Comparison of ENCODE assay signal across 26 cellular contexts in genomic region chr3:15572138-15572537, GRCh38. TPM values are rescaled to one million over a fixed set of nuclear protein-coding genes. Genes with fewer than 3 reads are reported as not detected.
DNase-seq lines count a peak whose midpoint lies in the region; ATAC-seq, FAIRE-seq and TF ChIP-seq lines count a peak whose summit lies in the region.
"Had no signal": no experiment of that assay in that cellular context is flagged by ENCODE, and none has a peak within 500 bp of the region (broad histone marks: within the 10 kb centered on the region; RNA-seq: fewer than 3 reads in every experiment).

No MANE protein-coding gene starts in this region.

- in situ Hi-C loops in HepG2 (cut with HindIII; ENCODE audit: extremely low pct_ligation_motif_present, low pct_unique_long_range_greater_than_20kb): no loop called here

- TF ChIP-seq POLR2A in HepG2 (IDR thresholded peaks at IDR 0.05; ENCODE audit: insufficient read depth in 1 of 2, low read depth in 2 of 2, low read length in 2 of 2) (no peak), right lobe of liver (IDR thresholded peaks at IDR 0.05) (no peak)

- TF ChIP-seq CTCF in liver (IDR thresholded peaks at IDR 0.05; ENCODE audit: low read depth, low read length, missing input control): no peak
- no peak for TF ChIP-seq CTCF in HepG2 (CRISPR knock-in tag; IDR thresholded peaks at IDR 0.05)
- no peak for TF ChIP-seq CTCF in right lobe of liver (IDR thresholded peaks at IDR 0.05)
- TF ChIP-seq CTCF in progenitor cell of endocrine pancreas (IDR thresholded peaks at IDR 0.05; ENCODE audit: unreplicated experiment): no peak

- DNase-seq in NCI-H146 (lab: John Stamatoyannopoulos, UW): peak; percentile 13
- DNase-seq in NCI-H146 treated with DMSO at 0.1 percent for 48 hours (lab: John Stamatoyannopoulos, UW; ENCODE audit: unreplicated experiment): no peak
- DNase-seq in HepG2 (ENCODE audit: low spot score): no peak
- no peak for DNase-seq in right lobe of liver
- DNase-seq in progenitor cell of endocrine pancreas (ENCODE audit: low spot score, unreplicated experiment): no peak
- no peak for DNase-seq in activated CD4-positive, alpha-beta T cell treated with anti-CD3 and anti-CD28 coated beads for 4 hours
- no peak for DNase-seq in GM03348 (ENCODE audit: low spot score)
- DNase-seq: CD4-positive, CD25-positive, alpha-beta regulatory T cell; CD8-positive, alpha-beta T cell; DMS 273 treated with DMSO at 0.1 percent for 48 hours; DMS79; EL; GDM1; H9 had no signal

- no peak overlapping the region for H3K4me3 Mint-ChIP-seq in progenitor cell of endocrine pancreas (ENCODE audit: low read depth)
- H3K4me3 Mint-ChIP-seq: B cell; CD4-positive, CD25-positive, alpha-beta regulatory T cell; CD8-positive, alpha-beta T cell; GM23338; H9 had no signal

- no peak overlapping the region for H3K4me3 ChIP-seq in liver (ENCODE audit: low read depth in 1 of 3, low read length in 3 of 3)
- H3K4me3 ChIP-seq in HepG2 (replicated peaks in 1 of 3; ENCODE audit: insufficient read depth in 1 of 3, low read depth in 2 of 3, low read length in 3 of 3): no peak overlapping the region
- no peak overlapping the region for H3K4me3 ChIP-seq in right lobe of liver
- H3K4me3 ChIP-seq: BLaER1, GM23338 had no signal

- H3K9ac ChIP-seq in liver (ENCODE audit: low read depth in 1 of 2, low read length in 2 of 2) (no peak overlapping the region), HepG2 (ENCODE audit: insufficient read depth, low read depth, low read length) (no peak overlapping the region)
- H3K9ac ChIP-seq: BLaER1 had no signal

- H3K4me1 ChIP-seq in liver (ENCODE audit: control insufficient read depth in 4 of 4, insufficient read depth in 4 of 4, low read length in 3 of 4): peaks cover 0 to 2% (median under 1%) of the 10 kb centered on the region in 4 donors
- H3K4me1 ChIP-seq in HepG2 (ENCODE audit: insufficient read depth, low read length): no peaks in the 10 kb centered on the region
- H3K4me1 ChIP-seq in right lobe of liver: peaks cover 0 to 8% (median 0%) of the 10 kb centered on the region in 4 donors

- H3K9me3 Mint-ChIP-seq in progenitor cell of endocrine pancreas (ENCODE audit: low read depth): no peaks in the 10 kb centered on the region
- H3K9me3 Mint-ChIP-seq: CD8-positive, alpha-beta T cell; GM23338; H9 had no signal

- TF ChIP-seq EP300 in HepG2 (IDR thresholded peaks at IDR 0.05; ENCODE audit: low read depth in 2 of 2, low read length in 2 of 2) (no peak), HepG2 (CRISPR knock-in tag; IDR thresholded peaks at IDR 0.05; ENCODE audit: borderline replicate concordance) (no peak)

- POLR2A ChIA-PET in HepG2 (lab: Yijun Ruan, JAX): no interaction called here

- H3K27ac Mint-ChIP-seq in progenitor cell of endocrine pancreas: peak overlapping the region; percentile 83
- H3K27ac Mint-ChIP-seq: B cell; CD4-positive, CD25-positive, alpha-beta regulatory T cell; CD8-positive, alpha-beta T cell; GM23338; H9 had no signal

- FAIRE-seq in HepG2 (lab: Jason Lieb, UNC): no peak
- FAIRE-seq: A204.1, D721Med, GM12891, GM18507 had no signal

- H4K20me1 ChIP-seq in HepG2 (ENCODE audit: insufficient read depth, low read length): no peaks in the 10 kb centered on the region
- H4K20me1 ChIP-seq: BLaER1 had no signal

- peaks cover 25% of the 10 kb centered on the region for H3K36me3 Mint-ChIP-seq in progenitor cell of endocrine pancreas (ENCODE audit: insufficient read depth)

- intact Hi-C loops in HepG2 (cut with micrococcal nuclease; ENCODE audit: unreplicated experiment) (no loop called here), right lobe of liver (cut with DNase I) (no loop called here)

- no peaks in the 10 kb centered on the region for H3K27me3 Mint-ChIP-seq in progenitor cell of endocrine pancreas
- H3K27me3 Mint-ChIP-seq: B cell; CD4-positive, CD25-positive, alpha-beta regulatory T cell had no signal

- TF ChIP-seq RAD21 in liver (IDR thresholded peaks at IDR 0.05) (peak in 1 of 2 donors; percentile 12), HepG2 (CRISPR knock-in tag; IDR thresholded peaks at IDR 0.05) (no peak)

- no peak overlapping the region for H3K27ac ChIP-seq in liver (ENCODE audit: low read depth in 1 of 2, low read length in 2 of 2)
- H3K27ac ChIP-seq in HepG2 (ENCODE audit: extremely low read length, insufficient read depth, low read length): no peak overlapping the region
- H3K27ac ChIP-seq in right lobe of liver: no peak overlapping the region
- H3K27ac ChIP-seq: 22Rv1, BLaER1, C4-2B had no signal

- H3K27me3 ChIP-seq in liver (ENCODE audit: control insufficient read depth in 4 of 4, insufficient read depth in 4 of 4, low read length in 3 of 4): no peaks in the 10 kb centered on the region
- H3K27me3 ChIP-seq in HepG2 (ENCODE audit: control insufficient read depth in 1 of 2, insufficient read depth in 2 of 2, low read length in 2 of 2): no peaks in the 10 kb centered on the region
- no peaks in the 10 kb centered on the region for H3K27me3 ChIP-seq in right lobe of liver
- H3K27me3 ChIP-seq: BLaER1 had no signal

- WGBS in liver: 51% methylated on average over 4 of the region's 4 CpGs
- 87% methylated on average over 4 of the region's 4 CpGs for WGBS in HepG2 (ENCODE audit: low lambda C conversion rate)
- whole genome bisulfite sequencing in right lobe of liver (ENCODE audit: insufficient coverage, low coverage, low lambda C conversion rate, missing lambda C conversion rate): 28% methylated on average over 4 of the region's 4 CpGs

- ATAC-seq in HepG2 (no peak), right lobe of liver (peak; percentile 87 to 95 (median 91))
- ATAC-seq: CD8-positive, alpha-beta T cell; GM23338; HCT116 had no signal

- no peak overlapping the region for H2AFZ ChIP-seq in HepG2 (ENCODE audit: low read length)
- H2AFZ ChIP-seq: GM23338 had no signal

- no peak overlapping the region for H3K4me2 ChIP-seq in HepG2 (ENCODE audit: low read depth, low read length)
- H3K4me2 ChIP-seq: BLaER1, GM23338 had no signal

- peaks cover 8 to 23% (median 18%) of the 10 kb centered on the region in 4 donors for H3K36me3 ChIP-seq in liver (ENCODE audit: control insufficient read depth in 4 of 4, insufficient read depth in 3 of 4, low read depth in 1 of 4, low read length in 3 of 4)
- peaks cover 6 to 36% of the 10 kb centered on the region in 2 experiments; a peak in 4 of 5 replicates for H3K36me3 ChIP-seq in HepG2 (replicated peaks in 1 of 2; ENCODE audit: control insufficient read depth in 1 of 2, insufficient read depth in 2 of 2, low read length in 2 of 2)
- H3K36me3 ChIP-seq in right lobe of liver: peaks cover 0 to 36% (median 14%) of the 10 kb centered on the region in 4 donors

- H3K9me3 ChIP-seq in liver (ENCODE audit: control insufficient read depth in 4 of 4, low read length in 3 of 4) (no peaks in the 10 kb centered on the region), HepG2 (ENCODE audit: low read length) (no peaks in the 10 kb centered on the region), right lobe of liver (no peaks in the 10 kb centered on the region)
- H3K9me3 ChIP-seq: BLaER1 had no signal

- BruUV-seq in HepG2 (replicated peaks; lab: Mats Ljungman, UMichigan): no TSS peak

- CTCF ChIA-PET in HepG2 (lab: Yijun Ruan, JAX; ENCODE audit: low intra/inter-chr PET ratio, low total read pairs): no interaction called here

- no peaks in the 10 kb centered on the region for H3K79me2 ChIP-seq in HepG2 (ENCODE audit: insufficient read depth, low read length)

- peaks cover 6% of the 10 kb centered on the region for H3K4me1 Mint-ChIP-seq in progenitor cell of endocrine pancreas (ENCODE audit: low read depth)
- H3K4me1 Mint-ChIP-seq: GM23338, H9 had no signal

RNA-seq across cellular contexts. Expression of gene HACL1, which starts 29.2 kb away (rescaled TPM):
- total RNA-seq in liver (10 to 100 TPM; 13.4 to 46.9 TPM), HepG2 (2016; rRNA removed; fragmentation: Illumina TruSeq; extraction: Trizol) (25.7 and 32.0 TPM in 2 replicates), right lobe of liver (10 to 100 TPM; 28.9 to 37.4 (median 32.9) TPM), progenitor cell of endocrine pancreas (24.4 and 25.9 TPM in 2 replicates)
- polyA plus RNA-seq in liver (10 to 100 TPM; 28.2 to 36.2 TPM), HepG2 (2011; rRNA removed) (22.1 and 25.7 TPM in 2 replicates)
- 5.1 and 7.6 TPM in 2 replicates for total RNA-seq in HepG2 (2016; cell fraction: cytosol; rRNA removed; fragmentation: Illumina TruSeq; extraction: Trizol; ENCODE audit: low read depth)
- total RNA-seq in HepG2 (2016; cell fraction: insoluble cytoplasmic fraction; rRNA removed; fragmentation: Illumina TruSeq; extraction: Trizol): 25.8 and 31.8 TPM in 2 replicates
- total RNA-seq in HepG2 (2016; cell fraction: membrane; rRNA removed; fragmentation: Illumina TruSeq; extraction: Trizol): 7.5 and 7.7 TPM in 2 replicates
- total RNA-seq in HepG2 (2016; cell fraction: nucleus; rRNA removed; fragmentation: Illumina TruSeq; extraction: Trizol): 20.6 and 21.9 TPM in 2 replicates
- polyA plus RNA-seq in HepG2 (2011; cell fraction: cytosol; rRNA removed): 18.1 and 18.3 TPM in 2 replicates
- polyA plus RNA-seq in HepG2 (2011; cell fraction: nucleus; rRNA removed): 14.0 and 16.9 TPM in 2 replicates
- 12.0 and 17.7 TPM in 2 replicates for polyA plus RNA-seq in HepG2 (2012)
- 2.3 and 2.6 TPM in 2 replicates for polyA plus RNA-seq in HepG2 (2016; cell fraction: cytosol; fragmentation: Illumina TruSeq; extraction: Trizol; ENCODE audit: low read depth)
- 20.8 and 23.2 TPM in 2 replicates for polyA plus RNA-seq in HepG2 (2016; cell fraction: insoluble cytoplasmic fraction; fragmentation: Illumina TruSeq; extraction: Trizol; ENCODE audit: low read depth)
- 4.0 and 4.1 TPM in 2 replicates for polyA plus RNA-seq in HepG2 (2016; cell fraction: membrane; fragmentation: Illumina TruSeq; extraction: Trizol; ENCODE audit: low read depth)
- polyA plus RNA-seq in HepG2 (2016; cell fraction: nucleus; fragmentation: Illumina TruSeq; extraction: Trizol; ENCODE audit: insufficient read depth, low read depth): 13.2 and 15.6 TPM in 2 replicates
- polyA minus RNA-seq in HepG2 (2011; rRNA and poly(A)+ RNA removed; ENCODE audit: low replicate concordance): 39.5 and 56.3 TPM in 2 replicates
- polyA minus RNA-seq in HepG2 (2011; cell fraction: cytosol; rRNA and poly(A)+ RNA removed): 11.1 and 11.2 TPM in 2 replicates
- polyA minus RNA-seq in HepG2 (2011; cell fraction: nucleus; rRNA and poly(A)+ RNA removed): 51.2 and 57.7 TPM in 2 replicates

RNA-seq across cellular contexts. Expression of gene BTD, which starts 29.4 kb away (rescaled TPM):
- total RNA-seq in liver: 10 to 100 TPM; 45.8 to 78.1 TPM
- 10 to 100 TPM; 46.6 to 49.0 TPM for polyA plus RNA-seq in liver
- 12.4 and 15.7 TPM in 2 replicates for total RNA-seq in HepG2 (2016; rRNA removed; fragmentation: Illumina TruSeq; extraction: Trizol)
- total RNA-seq in HepG2 (2016; cell fraction: cytosol; rRNA removed; fragmentation: Illumina TruSeq; extraction: Trizol; ENCODE audit: low read depth): 3.3 and 4.1 TPM in 2 replicates
- total RNA-seq in HepG2 (2016; cell fraction: insoluble cytoplasmic fraction; rRNA removed; fragmentation: Illumina TruSeq; extraction: Trizol): 10.3 and 17.5 TPM in 2 replicates
- 5.8 and 6.0 TPM in 2 replicates for total RNA-seq in HepG2 (2016; cell fraction: membrane; rRNA removed; fragmentation: Illumina TruSeq; extraction: Trizol)
- 16.3 and 19.1 TPM in 2 replicates for total RNA-seq in HepG2 (2016; cell fraction: nucleus; rRNA removed; fragmentation: Illumina TruSeq; extraction: Trizol)
- polyA plus RNA-seq in HepG2 (2011; rRNA removed): 35.3 and 35.5 TPM in 2 replicates
- 34.6 and 45.8 TPM in 2 replicates for polyA plus RNA-seq in HepG2 (2011; cell fraction: cytosol; rRNA removed)
- polyA plus RNA-seq in HepG2 (2011; cell fraction: nucleus; rRNA removed): 16.5 and 18.2 TPM in 2 replicates
- polyA plus RNA-seq in HepG2 (2012): 26.8 and 28.2 TPM in 2 replicates
- 3.9 TPM in 2 replicates for polyA plus RNA-seq in HepG2 (2016; cell fraction: cytosol; fragmentation: Illumina TruSeq; extraction: Trizol; ENCODE audit: low read depth)
- 9.1 TPM in 2 replicates for polyA plus RNA-seq in HepG2 (2016; cell fraction: insoluble cytoplasmic fraction; fragmentation: Illumina TruSeq; extraction: Trizol; ENCODE audit: low read depth)
- polyA plus RNA-seq in HepG2 (2016; cell fraction: membrane; fragmentation: Illumina TruSeq; extraction: Trizol; ENCODE audit: low read depth): 4.9 and 5.9 TPM in 2 replicates
- 20.7 and 21.2 TPM in 2 replicates for polyA plus RNA-seq in HepG2 (2016; cell fraction: nucleus; fragmentation: Illumina TruSeq; extraction: Trizol; ENCODE audit: insufficient read depth, low read depth)
- 41.5 and 57.7 TPM in 2 replicates for polyA minus RNA-seq in HepG2 (2011; rRNA and poly(A)+ RNA removed; ENCODE audit: low replicate concordance)
- 17.9 and 21.0 TPM in 2 replicates for polyA minus RNA-seq in HepG2 (2011; cell fraction: cytosol; rRNA and poly(A)+ RNA removed)
- 28.2 and 36.6 TPM in 2 replicates for polyA minus RNA-seq in HepG2 (2011; cell fraction: nucleus; rRNA and poly(A)+ RNA removed)
- total RNA-seq in right lobe of liver: 10 to 100 TPM; 47.5 to 70.3 (median 54.5) TPM
- 26.9 and 28.9 TPM in 2 replicates for total RNA-seq in progenitor cell of endocrine pancreas

RNA-seq across cellular contexts. Expression of gene COLQ, which starts 50.6 kb away (rescaled TPM):
- total RNA-seq in liver (1 to 10 TPM in 1 of 2 donors, under 1 TPM in 1; 0.33 to 1.0 TPM), HepG2 (2016; rRNA removed; fragmentation: Illumina TruSeq; extraction: Trizol) (0.31 TPM in 1 of 2 replicates, not detected in the other), right lobe of liver (1 to 10 TPM in 2 of 6 experiments, under 1 TPM in 4; 0.25 to 1.2 (median 0.83) TPM), progenitor cell of endocrine pancreas (9.2 and 9.9 TPM in 2 replicates)
- polyA plus RNA-seq in liver (1 to 10 TPM in 1 of 2 donors, under 1 TPM in 1; 0.27 to 2.6 TPM), HepG2 (2011; rRNA removed) (0.46 and 0.52 TPM in 2 replicates)
- not detected in 2 replicates for total RNA-seq in HepG2 (2016; cell fraction: cytosol; rRNA removed; fragmentation: Illumina TruSeq; extraction: Trizol; ENCODE audit: low read depth)
- total RNA-seq in HepG2 (2016; cell fraction: insoluble cytoplasmic fraction; rRNA removed; fragmentation: Illumina TruSeq; extraction: Trizol): 0.19 TPM in 1 of 2 replicates, not detected in the other
- total RNA-seq in HepG2 (2016; cell fraction: membrane; rRNA removed; fragmentation: Illumina TruSeq; extraction: Trizol): 0.06 and 0.14 TPM in 2 replicates
- 0.96 and 1.6 TPM in 2 replicates for total RNA-seq in HepG2 (2016; cell fraction: nucleus; rRNA removed; fragmentation: Illumina TruSeq; extraction: Trizol)
- 0.13 and 0.19 TPM in 2 replicates for polyA plus RNA-seq in HepG2 (2011; cell fraction: cytosol; rRNA removed)
- polyA plus RNA-seq in HepG2 (2011; cell fraction: nucleus; rRNA removed): 3.7 and 4.0 TPM in 2 replicates
- polyA plus RNA-seq in HepG2 (2012): 0.28 and 0.35 TPM in 2 replicates
- polyA plus RNA-seq in HepG2 (2016; cell fraction: cytosol; fragmentation: Illumina TruSeq; extraction: Trizol; ENCODE audit: low read depth): not detected in 2 replicates
- polyA plus RNA-seq in HepG2 (2016; cell fraction: insoluble cytoplasmic fraction; fragmentation: Illumina TruSeq; extraction: Trizol; ENCODE audit: low read depth): 0.10 TPM in 1 of 2 replicates, not detected in the other
- polyA plus RNA-seq in HepG2 (2016; cell fraction: membrane; fragmentation: Illumina TruSeq; extraction: Trizol; ENCODE audit: low read depth): 0.26 TPM in 1 of 2 replicates, not detected in the other
- 0.48 and 0.65 TPM in 2 replicates for polyA plus RNA-seq in HepG2 (2016; cell fraction: nucleus; fragmentation: Illumina TruSeq; extraction: Trizol; ENCODE audit: insufficient read depth, low read depth)
- 0.26 and 0.42 TPM in 2 replicates for polyA minus RNA-seq in HepG2 (2011; rRNA and poly(A)+ RNA removed; ENCODE audit: low replicate concordance)
- polyA minus RNA-seq in HepG2 (2011; cell fraction: cytosol; rRNA and poly(A)+ RNA removed): not detected in 2 replicates
- polyA minus RNA-seq in HepG2 (2011; cell fraction: nucleus; rRNA and poly(A)+ RNA removed): 1.0 and 2.9 TPM in 2 replicates
- total RNA-seq: H4 had no signal
